Comparison of ENCODE assay signal across 20 cellular contexts in the genomic region with DNA sequence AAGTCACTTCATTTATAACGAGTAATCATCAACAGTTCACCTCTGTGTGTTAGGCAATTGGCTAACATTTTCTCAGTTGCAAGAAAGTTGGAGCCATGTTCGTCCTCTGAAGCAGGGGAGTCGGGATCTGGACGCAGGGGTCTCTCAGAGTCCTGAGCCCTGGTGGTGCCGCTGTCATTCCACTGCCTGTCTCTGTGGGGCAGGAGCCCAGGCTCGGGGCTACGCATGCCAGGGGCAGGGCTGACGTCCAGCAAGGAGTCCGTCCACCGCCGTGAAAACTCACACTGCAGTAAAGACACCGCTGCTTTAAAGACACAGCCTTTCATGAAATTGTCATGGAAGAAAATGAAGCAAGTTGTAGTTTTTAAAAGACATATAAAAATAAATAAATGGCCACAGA.
"Had no signal": no experiment of that assay in that cellular context is flagged by ENCODE, and none has a peak within 500 bp of the region (broad histone marks: within the 10 kb centered on the region; RNA-seq: fewer than 3 reads in every experiment).

No MANE protein-coding gene starts in this region.

- H3K27me3 ChIP-seq: Peyer's patch had no signal

- H3K27ac ChIP-seq: Peyer's patch, VCaP had no signal

- DNase-seq: activated CD4-positive, alpha-beta memory T cell treated with anti-CD3 and anti-CD28 coated beads for 36 hours; activated CD4-positive, alpha-beta T cell treated with anti-CD3 and anti-CD28 coated beads, Interleukin-2, amount 10 ng/mL, durations not matched to agents 7 days and 5 days; activated CD4-positive, CD25-positive, alpha-beta regulatory T cell; activated CD8-positive, alpha-beta memory T cell treated with anti-CD3 and anti-CD28 coated beads for 24 hours; activated gamma-delta T cell; activated naive CD4-positive, alpha-beta T cell treated with anti-CD3 and anti-CD28 coated beads for 36 hours; activated T-cell treated with anti-CD3 and anti-CD28 coated beads, Interleukin-2, amount 50 U/mL, for 48 hours; amygdala; NCI-H1092; NCI-H1417; NCI-H1930; NCI-H2107; NCI-H2171 treated with DMSO at 0.1 percent for 48 hours; NCI-H524; Peyer's patch; SHP77 treated with DMSO at 0.1 percent for 48 hours; T-helper 1 cell had no signal

- ATAC-seq: activated T-helper 17 cell treated with anti-CD3 and anti-CD28 coated beads, Interleukin-2, amount 50 U/mL, for 72 hours; K562 had no signal

- H3K4me1 ChIP-seq: Peyer's patch had no signal

- H3K9me3 ChIP-seq: Peyer's patch had no signal

- H3K36me3 ChIP-seq: Peyer's patch had no signal

- H3K4me3 ChIP-seq: K562, Peyer's patch had no signal
